In the genomic region with DNA sequence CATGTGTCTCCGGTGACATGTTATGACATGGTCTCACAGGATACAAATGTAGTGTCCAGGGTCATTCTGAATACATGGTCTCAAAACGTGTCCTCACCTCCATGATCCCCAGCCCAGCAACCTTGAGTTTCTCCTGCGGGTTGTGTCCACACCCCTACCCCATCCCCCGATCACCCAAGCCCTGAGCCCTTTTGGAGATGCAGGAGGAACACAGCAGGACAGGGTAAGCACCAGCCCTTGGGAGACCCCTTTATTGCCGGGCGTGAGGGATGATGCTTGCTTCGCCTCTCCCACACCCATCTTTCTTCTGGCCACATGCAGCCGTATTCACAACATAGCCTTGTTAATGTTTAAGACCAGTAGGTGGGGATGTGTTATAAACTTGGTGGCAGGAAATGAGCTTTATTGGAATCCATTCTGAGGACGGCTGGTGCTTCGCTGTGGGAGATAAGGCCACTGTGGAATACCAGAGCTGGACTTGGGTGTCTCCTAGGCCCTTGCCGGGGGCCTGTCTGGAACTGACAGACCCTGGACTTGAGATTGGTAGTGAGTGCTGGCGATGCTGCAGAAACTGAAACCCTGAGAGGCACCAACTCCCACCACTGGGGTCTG, we compare ENCODE assay signal across 8 cellular contexts. TPM values are rescaled to one million over a fixed set of nuclear protein-coding genes. Genes with fewer than 3 reads are reported as not detected.
DNase-seq lines count a peak whose midpoint lies in the region; ATAC-seq and TF ChIP-seq lines count a peak whose summit lies in the region.

No MANE protein-coding gene starts in this region.

- no peaks in the 10 kb centered on the region for H3K36me3 Mint-ChIP-seq in activated naive CD8-positive, alpha-beta T cell treated with anti-CD3 and anti-CD28 coated beads, Interleukin-2, amount 10 ng/mL, durations not matched to agents 7 days and 5 days
- no peaks in the 10 kb centered on the region for H3K36me3 Mint-ChIP-seq in activated naive CD8-positive, alpha-beta T cell treated with anti-CD3 and anti-CD28 coated beads for 36 hours

- peaks cover 69% of the 10 kb centered on the region for H3K27me3 Mint-ChIP-seq in activated naive CD8-positive, alpha-beta T cell treated with anti-CD3 and anti-CD28 coated beads, Interleukin-2, amount 10 ng/mL, durations not matched to agents 7 days and 5 days
- peaks cover 67% of the 10 kb centered on the region for H3K27me3 Mint-ChIP-seq in activated naive CD8-positive, alpha-beta T cell treated with anti-CD3 and anti-CD28 coated beads for 36 hours

- H3K4me3 ChIP-seq in epithelial cell of proximal tubule (ENCODE audit: low read depth, low read length) = no peak overlapping the region

- POLR2A ChIA-PET in activated naive CD8-positive, alpha-beta T cell treated with anti-CD3 and anti-CD28 coated beads, Interleukin-2, amount 10 ng/mL, durations not matched to agents 7 days and 5 days (lab: Charles Lee) = no interaction called here

- peak; percentile 52 for TF ChIP-seq CTCF in epithelial cell of proximal tubule (conservative IDR thresholded peaks at IDR 0.05; ENCODE audit: low read depth, low read length)

- H3K9me3 Mint-ChIP-seq in activated naive CD8-positive, alpha-beta T cell treated with anti-CD3 and anti-CD28 coated beads, Interleukin-2, amount 10 ng/mL, durations not matched to agents 7 days and 5 days = no peaks in the 10 kb centered on the region
- H3K9me3 Mint-ChIP-seq in activated naive CD8-positive, alpha-beta T cell treated with anti-CD3 and anti-CD28 coated beads for 36 hours = no peaks in the 10 kb centered on the region

- no peak overlapping the region for H3K27ac Mint-ChIP-seq in activated naive CD8-positive, alpha-beta T cell treated with anti-CD3 and anti-CD28 coated beads, Interleukin-2, amount 10 ng/mL, durations not matched to agents 7 days and 5 days
- H3K27ac Mint-ChIP-seq in activated naive CD8-positive, alpha-beta T cell treated with anti-CD3 and anti-CD28 coated beads for 36 hours = no peak overlapping the region

- DNase-seq in activated naive CD8-positive, alpha-beta T cell treated with anti-CD3 and anti-CD28 coated beads, Interleukin-2, amount 10 ng/mL, durations not matched to agents 7 days and 5 days = no peak
- DNase-seq in activated naive CD8-positive, alpha-beta T cell treated with anti-CD3 and anti-CD28 coated beads for 36 hours = no peak
- DNase-seq in NCI-H748 (lab: John Stamatoyannopoulos, UW; ENCODE audit: unreplicated experiment) (peak; percentile 36), epithelial cell of proximal tubule (ENCODE audit: low read depth) (no peak), superior temporal gyrus (ENCODE audit: extremely low spot score) (peak; percentile 78), globus pallidus (ENCODE audit: low spot score) (no peak), NCI-H2081 (lab: John Stamatoyannopoulos, UW) (no peak)

- peaks cover 6% of the 10 kb centered on the region for H3K4me1 Mint-ChIP-seq in activated naive CD8-positive, alpha-beta T cell treated with anti-CD3 and anti-CD28 coated beads, Interleukin-2, amount 10 ng/mL, durations not matched to agents 7 days and 5 days
- peaks cover 2% of the 10 kb centered on the region for H3K4me1 Mint-ChIP-seq in activated naive CD8-positive, alpha-beta T cell treated with anti-CD3 and anti-CD28 coated beads for 36 hours

- peak; percentile 46 for ATAC-seq in activated naive CD8-positive, alpha-beta T cell treated with anti-CD3 and anti-CD28 coated beads, Interleukin-2, amount 10 ng/mL, durations not matched to agents 7 days and 5 days (ENCODE audit: low read depth)
- ATAC-seq in GM19455 (IDR thresholded peaks at IDR 0.05; ENCODE audit: unreplicated experiment) = no peak

- no peak overlapping the region for H3K4me3 Mint-ChIP-seq in activated naive CD8-positive, alpha-beta T cell treated with anti-CD3 and anti-CD28 coated beads, Interleukin-2, amount 10 ng/mL, durations not matched to agents 7 days and 5 days
- H3K4me3 Mint-ChIP-seq in activated naive CD8-positive, alpha-beta T cell treated with anti-CD3 and anti-CD28 coated beads for 36 hours = no peak overlapping the region

RNA-seq across cellular contexts. Expression of a gene that starts 5.5 kb away (rescaled TPM):
- under 1 TPM in 1 of 2 experiments, not detected in 1; 0.06 TPM for total RNA-seq in activated naive CD8-positive, alpha-beta T cell treated with anti-CD3 and anti-CD28 coated beads, Interleukin-2, amount 10 ng/mL, durations not matched to agents 7 days and 5 days
- total RNA-seq in activated naive CD8-positive, alpha-beta T cell treated with anti-CD3 and anti-CD28 coated beads for 36 hours = under 1 TPM in 1 of 2 experiments, not detected in 1; 0.06 TPM
- not detected in 2 replicates for total RNA-seq in epithelial cell of proximal tubule

Comparison
In these comparisons a context has a peak if more than half of its experiments do, and no peak if none do; other contexts are left out.
1. DNase-seq: peak in NCI-H748 (single experiment) and superior temporal gyrus (single experiment); none in activated naive CD8-positive, alpha-beta T cell treated with anti-CD3 and anti-CD28 coated beads, Interleukin-2, amount 10 ng/mL, durations not matched to agents 7 days and 5 days (single experiment), activated naive CD8-positive, alpha-beta T cell treated with anti-CD3 and anti-CD28 coated beads for 36 hours (single experiment), epithelial cell of proximal tubule (single experiment), globus pallidus (single experiment) and NCI-H2081 (0 of 2).